In the genomic region with DNA sequence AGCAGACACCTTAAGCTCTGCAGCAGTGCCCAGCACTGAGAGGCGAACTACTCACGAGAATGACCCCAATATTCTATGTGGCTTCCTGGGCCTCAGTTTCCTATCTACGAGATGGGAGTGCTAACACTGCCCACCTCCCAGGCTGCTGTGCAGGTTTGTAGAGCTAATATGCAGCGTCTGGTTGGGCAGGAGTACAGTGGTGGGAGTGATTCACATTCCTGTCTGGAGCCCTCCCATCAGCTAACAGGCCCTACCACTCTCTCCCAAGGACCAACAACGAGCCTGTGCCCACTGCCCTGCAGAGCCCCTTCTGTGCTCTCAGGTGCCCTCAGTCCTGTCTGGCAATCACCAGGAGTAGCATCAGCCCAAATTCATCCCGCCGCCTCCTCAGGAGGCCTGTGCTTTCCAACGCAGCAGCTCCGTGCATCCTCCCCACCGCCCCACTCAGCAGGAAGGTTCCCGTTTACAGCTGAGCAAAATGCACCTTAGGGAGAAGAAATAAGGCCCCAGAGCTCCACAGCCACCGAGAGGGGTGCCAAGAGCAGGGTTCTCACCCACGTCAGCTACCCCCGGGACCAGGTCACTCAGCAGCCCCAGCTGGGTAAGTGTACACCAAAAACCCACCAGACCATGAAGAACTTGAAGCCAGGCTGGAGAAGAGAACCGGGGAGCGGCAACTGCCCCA, we compare ENCODE assay signal across 1 cellular context.
TF ChIP-seq lines count a peak whose summit lies in the region.

No MANE protein-coding gene starts in this region.

TF ChIP-seq in WTC11, 78 proteins besides CTCF, POLR2A, EP300 and RAD21 (continued from another document):
- TF ChIP-seq, protein P1, sequence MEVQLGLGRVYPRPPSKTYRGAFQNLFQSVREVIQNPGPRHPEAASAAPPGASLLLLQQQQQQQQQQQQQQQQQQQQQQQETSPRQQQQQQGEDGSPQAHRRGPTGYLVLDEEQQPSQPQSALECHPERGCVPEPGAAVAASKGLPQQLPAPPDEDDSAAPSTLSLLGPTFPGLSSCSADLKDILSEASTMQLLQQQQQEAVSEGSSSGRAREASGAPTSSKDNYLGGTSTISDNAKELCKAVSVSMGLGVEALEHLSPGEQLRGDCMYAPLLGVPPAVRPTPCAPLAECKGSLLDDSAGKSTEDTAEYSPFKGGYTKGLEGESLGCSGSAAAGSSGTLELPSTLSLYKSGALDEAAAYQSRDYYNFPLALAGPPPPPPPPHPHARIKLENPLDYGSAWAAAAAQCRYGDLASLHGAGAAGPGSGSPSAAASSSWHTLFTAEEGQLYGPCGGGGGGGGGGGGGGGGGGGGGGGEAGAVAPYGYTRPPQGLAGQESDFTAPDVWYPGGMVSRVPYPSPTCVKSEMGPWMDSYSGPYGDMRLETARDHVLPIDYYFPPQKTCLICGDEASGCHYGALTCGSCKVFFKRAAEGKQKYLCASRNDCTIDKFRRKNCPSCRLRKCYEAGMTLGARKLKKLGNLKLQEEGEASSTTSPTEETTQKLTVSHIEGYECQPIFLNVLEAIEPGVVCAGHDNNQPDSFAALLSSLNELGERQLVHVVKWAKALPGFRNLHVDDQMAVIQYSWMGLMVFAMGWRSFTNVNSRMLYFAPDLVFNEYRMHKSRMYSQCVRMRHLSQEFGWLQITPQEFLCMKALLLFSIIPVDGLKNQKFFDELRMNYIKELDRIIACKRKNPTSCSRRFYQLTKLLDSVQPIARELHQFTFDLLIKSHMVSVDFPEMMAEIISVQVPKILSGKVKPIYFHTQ (CRISPR knock-in tag; IDR thresholded peaks at IDR 0.05) = no peak
- no peak for TF ChIP-seq ZNF232 (CRISPR knock-in tag; IDR thresholded peaks at IDR 0.05)
- TF ChIP-seq, protein P2, sequence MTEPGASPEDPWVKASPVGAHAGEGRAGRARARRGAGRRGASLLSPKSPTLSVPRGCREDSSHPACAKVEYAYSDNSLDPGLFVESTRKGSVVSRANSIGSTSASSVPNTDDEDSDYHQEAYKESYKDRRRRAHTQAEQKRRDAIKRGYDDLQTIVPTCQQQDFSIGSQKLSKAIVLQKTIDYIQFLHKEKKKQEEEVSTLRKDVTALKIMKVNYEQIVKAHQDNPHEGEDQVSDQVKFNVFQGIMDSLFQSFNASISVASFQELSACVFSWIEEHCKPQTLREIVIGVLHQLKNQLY (CRISPR knock-in tag; IDR thresholded peaks at IDR 0.05) = no peak
TF ChIP-seq in WTC11: peak in this region for 0.
